Comparison of ENCODE assay signal across 9 cellular contexts in genomic region chr6:139378226-139378625, GRCh38.
"Had no signal": no experiment of that assay in that cellular context is flagged by ENCODE, and none has a peak within 500 bp of the region (broad histone marks: within the 10 kb centered on the region; RNA-seq: fewer than 3 reads in every experiment).

No MANE protein-coding gene starts in this region.

- H3K27me3 ChIP-seq: gastroesophageal sphincter, tibial nerve had no signal

- H3K9me3 ChIP-seq: gastroesophageal sphincter had no signal

- ATAC-seq: activated CD4-positive, alpha-beta T cell treated with anti-CD3 and anti-CD28 coated beads for 36 hours; gastroesophageal sphincter; left ventricle myocardium superior; stimulated activated memory B cell treated with anti-CD40 and anti-IgM and Interleukin-4, amounts not matched to agents 10 μg/mL and 1 μg/mL and 100 μg/mL, for 72 hours had no signal

- H3K4me3 ChIP-seq: gastroesophageal sphincter, tibial nerve had no signal

- DNase-seq: activated naive CD4-positive, alpha-beta T cell treated with anti-CD3 and anti-CD28 coated beads, Interleukin-2, amount 10 ng/mL, durations not matched to agents 7 days and 5 days; cortex of kidney; effector CD8-positive, alpha-beta T cell; left ventricle myocardium superior; T-helper 9 cell had no signal
